ENCODE assay signal across 35 cellular contexts in the genomic region with DNA sequence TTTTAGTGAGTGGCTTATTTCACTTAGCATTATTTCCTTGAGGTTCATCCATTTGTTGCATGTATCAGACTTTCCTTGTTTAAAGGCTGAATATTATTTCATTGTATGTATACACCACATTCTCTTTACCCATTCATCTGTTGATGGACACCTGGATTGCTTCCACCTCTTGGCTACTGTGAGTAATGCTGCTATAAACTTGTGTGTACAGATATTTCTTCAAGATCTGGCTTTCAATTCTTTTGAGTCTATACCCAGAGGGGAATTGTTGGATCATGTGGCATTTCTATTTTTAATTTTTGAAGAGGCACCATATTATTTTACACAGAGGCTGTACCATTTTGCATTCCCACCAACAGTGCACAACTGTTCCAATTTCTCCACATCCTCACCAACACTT.
"Had no signal": no experiment of that assay in that cellular context is flagged by ENCODE, and none has a peak within 500 bp of the region (broad histone marks: within the 10 kb centered on the region; RNA-seq: fewer than 3 reads in every experiment).

No MANE protein-coding gene starts in this region.

- H3K4me3 Mint-ChIP-seq: activated CD4-positive, alpha-beta memory T cell treated with anti-CD3 and anti-CD28 coated beads for 36 hours; activated naive CD4-positive, alpha-beta T cell treated with anti-CD3 and anti-CD28 coated beads, Interleukin-2, amount 10 ng/mL, durations not matched to agents 7 days and 5 days; activated T-helper 1 cell treated with anti-CD3 and anti-CD28 coated beads, Interleukin-12 subunit alpha, Interleukin-12 subunit beta, Interleukin-2, Interleukin-4 antibody, amounts not matched to agents 30 ng/mL and 10 ng/mL and 1 ng/mL, durations not matched to agents 14 hours and 24 hours and 36 hours; central memory CD8-positive, alpha-beta T cell; dendritic cell treated with granulocyte-macrophage colony-stimulating factor and Interleukin-4, amounts not matched to agents 40 ng/mL and 50 ng/mL, for 4 days; endodermal cell; naive thymus-derived CD8-positive, alpha-beta T cell; neural crest cell; stimulated activated naive CD8-positive, alpha-beta T cell treated with anti-CD3 and anti-CD28 coated beads, Interleukin-15, Interleukin-2, amounts not matched to agents 100 ng/mL and 50 ng/mL, for 24 hours; T-helper 1 cell treated with Interleukin-12 subunit alpha and Interleukin-12 subunit beta and Interleukin-4 antibody, amounts not matched to agents 30 μg/mL and 1 μg/mL, for 36 hours had no signal

- H3K9me3 ChIP-seq: thoracic aorta had no signal

- H3K27ac Mint-ChIP-seq: activated CD4-positive, alpha-beta memory T cell treated with anti-CD3 and anti-CD28 coated beads for 36 hours; activated naive CD4-positive, alpha-beta T cell treated with anti-CD3 and anti-CD28 coated beads, Interleukin-2, amount 10 ng/mL, durations not matched to agents 7 days and 5 days; activated T-helper 1 cell treated with anti-CD3 and anti-CD28 coated beads, Interleukin-12 subunit alpha, Interleukin-12 subunit beta, Interleukin-2, Interleukin-4 antibody, amounts not matched to agents 30 ng/mL and 10 ng/mL and 1 ng/mL, durations not matched to agents 14 hours and 24 hours and 36 hours; dendritic cell treated with granulocyte-macrophage colony-stimulating factor and Interleukin-4, amounts not matched to agents 40 ng/mL and 50 ng/mL, for 4 days; endodermal cell; stimulated activated naive CD8-positive, alpha-beta T cell treated with anti-CD3 and anti-CD28 coated beads, Interleukin-15, Interleukin-2, amounts not matched to agents 100 ng/mL and 50 ng/mL, for 24 hours; T-helper 1 cell treated with Interleukin-12 subunit alpha and Interleukin-12 subunit beta and Interleukin-4 antibody, amounts not matched to agents 30 μg/mL and 1 μg/mL, for 36 hours had no signal

- H3K27me3 Mint-ChIP-seq: central memory CD8-positive, alpha-beta T cell had no signal

- H3K79me2 ChIP-seq: parathyroid adenoma had no signal

- H3K27me3 ChIP-seq: brain microvascular endothelial cell, right atrium auricular region had no signal

- FAIRE-seq: astrocyte, keratinocyte, TTC549, urothelium cell line had no signal

- H3K36me3 ChIP-seq: brain microvascular endothelial cell, esophagus squamous epithelium, right atrium auricular region, thoracic aorta had no signal

- H3K9me3 Mint-ChIP-seq: central memory CD8-positive, alpha-beta T cell had no signal

- H3K4me1 ChIP-seq: parathyroid adenoma, psoas muscle, right atrium auricular region had no signal

- H3K9ac ChIP-seq: parathyroid adenoma had no signal

- H3K36me3 Mint-ChIP-seq: naive thymus-derived CD8-positive, alpha-beta T cell had no signal

- ATAC-seq: left cardiac atrium; left ventricle myocardium superior; naive thymus-derived CD8-positive, alpha-beta T cell; psoas muscle had no signal

- DNase-seq: activated CD4-positive, alpha-beta memory T cell treated with anti-CD3 and anti-CD28 coated beads for 36 hours; activated CD4-positive, alpha-beta T cell treated with anti-CD3 and anti-CD28 coated beads for 48 hours; activated CD8-positive, alpha-beta memory T cell treated with anti-CD3 and anti-CD28 coated beads, Interleukin-2, amount 50 U/mL, for 4 hours; activated effector memory CD4-positive, alpha-beta T cell treated with anti-CD3 and anti-CD28 coated beads, Interleukin-2, amount 50 U/mL, for 16 hours; activated naive CD4-positive, alpha-beta T cell treated with anti-CD3 and anti-CD28 coated beads, Interleukin-2, amount 10 ng/mL, durations not matched to agents 7 days and 5 days; activated T-cell treated with anti-CD3 and anti-CD28 coated beads, Interleukin-2, amount 50 U/mL, for 1 hour; amniotic stem cell; brain microvascular endothelial cell; endodermal cell; esophagus squamous epithelium; head of caudate nucleus; hippocampal formation; left cardiac atrium; left ventricle myocardium superior; midbrain; naive thymus-derived CD8-positive, alpha-beta T cell; occipital lobe; psoas muscle; stimulated activated CD4-positive, alpha-beta T cell treated with anti-CD3 and anti-CD28 coated beads, Interleukin-2, amount 100 ng/mL, for 48 hours; T-helper 9 cell; trophoblast cell had no signal

- H3K27ac ChIP-seq: brain microvascular endothelial cell, esophagus squamous epithelium, parathyroid adenoma, psoas muscle, right atrium auricular region, thoracic aorta, VCaP had no signal

- H3K4me3 ChIP-seq: esophagus squamous epithelium, psoas muscle, right atrium auricular region, thoracic aorta had no signal

- H2AFZ ChIP-seq: parathyroid adenoma had no signal
